ENCODE assay signal across 14 cellular contexts in genomic region chr5:143758750-143759149, GRCh38. TPM values are rescaled to one million over a fixed set of nuclear protein-coding genes. Genes with fewer than 3 reads are reported as not detected.
DNase-seq lines count a peak whose midpoint lies in the region; ATAC-seq and TF ChIP-seq lines count a peak whose summit lies in the region.
"Had no signal": no experiment of that assay in that cellular context is flagged by ENCODE, and none has a peak within 500 bp of the region (broad histone marks: within the 10 kb centered on the region; RNA-seq: fewer than 3 reads in every experiment).

No MANE protein-coding gene starts in this region.

- no peak overlapping the region for H3K18ac ChIP-seq in mesenchymal stem cell (ENCODE audit: low read depth in 1 of 2, low read length in 2 of 2)

- intact Hi-C loops in activated CD4-positive, alpha-beta T cell treated with anti-CD3 and anti-CD28 coated beads, Interleukin-2, amount 10 ng/mL, durations not matched to agents 24 days and 14 days (cut with micrococcal nuclease), result no loop called here
- intact Hi-C loops in gastrocnemius medialis (cut with DNase I; ENCODE audit: low total_unique reads), result no loop called here

- no peaks in the 10 kb centered on the region for H3K36me3 Mint-ChIP-seq in activated CD4-positive, alpha-beta T cell treated with anti-CD3 and anti-CD28 coated beads, Interleukin-2, amount 10 ng/mL, durations not matched to agents 24 days and 14 days (ENCODE audit: low read depth)

- H3K9me3 Mint-ChIP-seq in activated CD4-positive, alpha-beta T cell treated with anti-CD3 and anti-CD28 coated beads, Interleukin-2, amount 10 ng/mL, durations not matched to agents 24 days and 14 days, result peaks cover 6% of the 10 kb centered on the region
- H3K9me3 Mint-ChIP-seq: activated B cell treated with CpG ODN at 0.5 μM for 24 hours had no signal

- H3K4me1 ChIP-seq in mesenchymal stem cell (ENCODE audit: control insufficient read depth, insufficient read depth, low read depth, low read length), result no peaks in the 10 kb centered on the region
- H3K4me1 ChIP-seq in gastrocnemius medialis, result peaks cover 0 to 23% of the 10 kb centered on the region in 2 donors
- H3K4me1 ChIP-seq: adrenal gland, tibial artery had no signal

- H3K79me1 ChIP-seq in mesenchymal stem cell (replicated peaks; ENCODE audit: low read length, poor library complexity, severe bottlenecking), result no peaks in the 10 kb centered on the region

- H3K27ac Mint-ChIP-seq in activated CD4-positive, alpha-beta T cell treated with anti-CD3 and anti-CD28 coated beads, Interleukin-2, amount 10 ng/mL, durations not matched to agents 24 days and 14 days, result peak overlapping the region; percentile 12
- H3K27ac Mint-ChIP-seq: activated B cell treated with CpG ODN at 0.5 μM for 24 hours had no signal

- peaks cover 2% of the 10 kb centered on the region for H3K4me1 Mint-ChIP-seq in activated CD4-positive, alpha-beta T cell treated with anti-CD3 and anti-CD28 coated beads, Interleukin-2, amount 10 ng/mL, durations not matched to agents 24 days and 14 days
- H3K4me1 Mint-ChIP-seq: activated B cell treated with CpG ODN at 0.5 μM for 24 hours had no signal

- 80% methylated on average over 3 of the region's 3 CpGs for WGBS in mesenchymal stem cell

- H3K23ac ChIP-seq in mesenchymal stem cell (ENCODE audit: low read length in 2 of 2), result no peak overlapping the region

- in situ Hi-C loops in gastrocnemius medialis (cut with MboI; ENCODE audit: low sequenced_read_pairs in 4 of 4), result no loop called here

- no peak overlapping the region for H2AK5ac ChIP-seq in mesenchymal stem cell (ENCODE audit: low read length, severe bottlenecking)

- DNase-seq in activated CD4-positive, alpha-beta T cell treated with anti-CD3 and anti-CD28 coated beads, Interleukin-2, amount 10 ng/mL, durations not matched to agents 24 days and 14 days, result no peak
- DNase-seq in activated CD4-positive, alpha-beta T cell treated with anti-CD3 and anti-CD28 coated beads for 1 hour, result no peak
- DNase-seq in mesenchymal stem cell (no peak), NCI-H774 (lab: John Stamatoyannopoulos, UW) (no peak), gastrocnemius medialis (no peak), cerebellar nuclear complex (lab: John Stamatoyannopoulos, UW) (no peak)
- DNase-seq: activated B cell treated with CpG ODN at 0.5 μM for 24 hours; adrenal gland; NK-92 treated with Interleukin-12 subunit alpha and Interleukin-12 subunit beta, amount 100 ng/mL, for 24 hours; tibial artery had no signal

- H2BK15ac ChIP-seq in mesenchymal stem cell (ENCODE audit: low read depth, poor library complexity, severe bottlenecking), result no peak overlapping the region

- no peak overlapping the region for H3K4ac ChIP-seq in mesenchymal stem cell (ENCODE audit: low read depth in 1 of 2, low read length in 2 of 2)

- no peak overlapping the region for H3K27ac ChIP-seq in mesenchymal stem cell (ENCODE audit: low read length, poor library complexity, severe bottlenecking)
- H3K27ac ChIP-seq in gastrocnemius medialis, result no peak overlapping the region
- H3K27ac ChIP-seq: adrenal gland, tibial artery had no signal

- H3K36me3 ChIP-seq in mesenchymal stem cell (ENCODE audit: control insufficient read depth in 1 of 2, insufficient read depth in 2 of 2, low read depth in 1 of 2, low read length in 2 of 2) (no peaks in the 10 kb centered on the region), gastrocnemius medialis (no peaks in the 10 kb centered on the region)
- H3K36me3 ChIP-seq: adrenal gland, tibial artery had no signal

- peak overlapping the region; percentile 54 for H3K9ac ChIP-seq in mesenchymal stem cell (ENCODE audit: low read length)

- peak; percentile 64 for ATAC-seq in GM21737 (IDR thresholded peaks at IDR 0.05; ENCODE audit: unreplicated experiment)
- ATAC-seq in HG03457 (IDR thresholded peaks at IDR 0.05; ENCODE audit: unreplicated experiment), result peak; percentile 77
- no peak for ATAC-seq in gastrocnemius medialis

- H2BK120ac ChIP-seq in mesenchymal stem cell (ENCODE audit: low read depth, low read length), result no peak overlapping the region

- H3K27me3 ChIP-seq in mesenchymal stem cell (ENCODE audit: control insufficient read depth in 1 of 2, insufficient read depth in 1 of 2, low read length in 2 of 2), result no peaks in the 10 kb centered on the region
- H3K27me3 ChIP-seq in gastrocnemius medialis, result no peaks in the 10 kb centered on the region
- H3K27me3 ChIP-seq: adrenal gland, tibial artery had no signal

- H3K9me3 ChIP-seq in mesenchymal stem cell (ENCODE audit: control insufficient read depth, low read length) (no peaks in the 10 kb centered on the region), gastrocnemius medialis (no peaks in the 10 kb centered on the region)
- H3K9me3 ChIP-seq: adrenal gland, tibial artery had no signal

- H4K91ac ChIP-seq in mesenchymal stem cell (ENCODE audit: low read length), result no peak overlapping the region

- no peak overlapping the region for H3K4me2 ChIP-seq in mesenchymal stem cell (ENCODE audit: low read length, poor library complexity, severe bottlenecking)

- peak overlapping the region in 1 of 2 experiments; percentile 36 for H3K4me3 ChIP-seq in mesenchymal stem cell (ENCODE audit: insufficient read depth in 1 of 2, low read depth in 1 of 2, low read length in 2 of 2)
- H3K4me3 ChIP-seq in gastrocnemius medialis, result no peak overlapping the region
- H3K4me3 ChIP-seq: adrenal gland, tibial artery had no signal

- H2AFZ ChIP-seq in mesenchymal stem cell (ENCODE audit: low read depth, low read length), result no peak overlapping the region

- no peak overlapping the region for H2BK5ac ChIP-seq in mesenchymal stem cell (ENCODE audit: low read depth, low read length, poor library complexity, severe bottlenecking)

- no peak overlapping the region for H2BK12ac ChIP-seq in mesenchymal stem cell (ENCODE audit: low read length in 2 of 2)

- TF ChIP-seq CTCF in gastrocnemius medialis (IDR thresholded peaks at IDR 0.05 in 4 of 5, conservative IDR thresholded peaks at IDR 0.05 in 1 of 5), result no peak

- H4K8ac ChIP-seq in mesenchymal stem cell (ENCODE audit: low read length), result no peak overlapping the region

- no peak overlapping the region for H3K4me3 Mint-ChIP-seq in activated CD4-positive, alpha-beta T cell treated with anti-CD3 and anti-CD28 coated beads, Interleukin-2, amount 10 ng/mL, durations not matched to agents 24 days and 14 days
- H3K4me3 Mint-ChIP-seq: activated B cell treated with CpG ODN at 0.5 μM for 24 hours had no signal

- H3K14ac ChIP-seq in mesenchymal stem cell (ENCODE audit: low read length in 2 of 2), result no peak overlapping the region

- H3K27me3 Mint-ChIP-seq in activated CD4-positive, alpha-beta T cell treated with anti-CD3 and anti-CD28 coated beads, Interleukin-2, amount 10 ng/mL, durations not matched to agents 24 days and 14 days, result peaks cover 3% of the 10 kb centered on the region
- H3K27me3 Mint-ChIP-seq: activated B cell treated with CpG ODN at 0.5 μM for 24 hours had no signal

- TF ChIP-seq POLR2A in gastrocnemius medialis (IDR thresholded peaks at IDR 0.05), result no peak

RNA-seq across cellular contexts. Expression of gene HMHB1, which starts 53.2 kb away (rescaled TPM):
- total RNA-seq in activated CD4-positive, alpha-beta T cell treated with anti-CD3 and anti-CD28 coated beads, Interleukin-2, amount 10 ng/mL, durations not matched to agents 24 days and 14 days, result not detected in 2 replicates
- polyA plus RNA-seq in mesenchymal stem cell (2013, experiment 1 of 2), result not detected
- not detected for polyA plus RNA-seq in mesenchymal stem cell (2013, experiment 2 of 2)
- total RNA-seq in gastrocnemius medialis, result not detected
- total RNA-seq: adrenal gland, epithelial cell of proximal tubule, mononuclear cell had no signal
- polyA plus RNA-seq: adrenal gland had no signal

Comparison
In these comparisons a context has a peak if more than half of its experiments do, and no peak if none do; other contexts are left out.
1. ATAC-seq: peak in GM21737 (single experiment) and HG03457 (single experiment); none in gastrocnemius medialis (0 of 2).